ENCODE assay signal across 8 cellular contexts in genomic region chr3:172666181-172666872, GRCh38. TPM values are rescaled to one million over a fixed set of nuclear protein-coding genes. Genes with fewer than 3 reads are reported as not detected.
DNase-seq lines count a peak whose midpoint lies in the region; ATAC-seq, FAIRE-seq and TF ChIP-seq lines count a peak whose summit lies in the region.

No MANE protein-coding gene starts in this region.

- H3K27ac ChIP-seq in heart right ventricle: no peak overlapping the region
- H3K27ac ChIP-seq in left ventricle myocardium inferior (replicated peaks): no peak overlapping the region
- H3K27ac ChIP-seq in OCI-LY7 (ENCODE audit: low read depth, low read length, poor library complexity, severe bottlenecking): no peak overlapping the region

- TF ChIP-seq POLR2A in GM18505 (IDR thresholded peaks at IDR 0.05; ENCODE audit: borderline replicate concordance, extremely low read depth, insufficient read depth, insufficient read length): no peak

- no peaks in the 10 kb centered on the region for H4K20me1 ChIP-seq in OCI-LY7 (ENCODE audit: insufficient read depth, low read length)

- no peak overlapping the region for H2AFZ ChIP-seq in OCI-LY7 (ENCODE audit: low read length)

- H3K79me2 ChIP-seq in OCI-LY7 (ENCODE audit: insufficient read depth, low read depth, low read length): no peaks in the 10 kb centered on the region

- FAIRE-seq in GM19239 (lab: Jason Lieb, UNC): no peak

- H3K27me3 ChIP-seq in heart right ventricle (no peaks in the 10 kb centered on the region), left ventricle myocardium inferior (ENCODE audit: low read depth) (no peaks in the 10 kb centered on the region)

- H3K9me3 ChIP-seq in heart right ventricle: no peaks in the 10 kb centered on the region
- no peaks in the 10 kb centered on the region for H3K9me3 ChIP-seq in left ventricle myocardium inferior (replicated peaks)
- no peaks in the 10 kb centered on the region for H3K9me3 ChIP-seq in OCI-LY7 (ENCODE audit: low read length)

- H3K4me2 ChIP-seq in OCI-LY7 (ENCODE audit: low read length): no peak overlapping the region

- POLR2A ChIA-PET in OCI-LY7 (lab: Charles Lee): interaction anchor here (0.6 kb wide), 1 partner anchor 1395 kb away, joined by 4 read pairs; no protein-coding TSS in a partner anchor

- H3K9me2 ChIP-seq in OCI-LY7 (ENCODE audit: insufficient read depth, low read length): no peaks in the 10 kb centered on the region

- DNase-seq in heart right ventricle: no peak
- DNase-seq in left ventricle myocardium inferior: no peak
- peak; percentile 11 for DNase-seq in OCI-LY7 (ENCODE audit: low spot score)
- no peak for DNase-seq in fibroblast of villous mesenchyme (ENCODE audit: low read depth)
- DNase-seq in GM19239 (ENCODE audit: insufficient read length, low spot score): no peak
- no peak for DNase-seq in H4 (ENCODE audit: low spot score)
- no peak for DNase-seq in retina

- H3K36me3 ChIP-seq in heart right ventricle (no peaks in the 10 kb centered on the region), left ventricle myocardium inferior (no peaks in the 10 kb centered on the region), OCI-LY7 (ENCODE audit: insufficient read depth, low read length) (no peaks in the 10 kb centered on the region)

- TF ChIP-seq CTCF in heart right ventricle (IDR thresholded peaks at IDR 0.05) (no peak), left ventricle myocardium inferior (IDR thresholded peaks at IDR 0.05; ENCODE audit: borderline replicate concordance) (no peak), OCI-LY7 (conservative IDR thresholded peaks at IDR 0.05; ENCODE audit: low read length) (no peak), fibroblast of villous mesenchyme (IDR thresholded peaks at IDR 0.05; ENCODE audit: insufficient read depth, low read depth, low read length) (peak; percentile 38)

- no TSS peak for BruUV-seq in OCI-LY7 (replicated peaks; lab: Mats Ljungman, UMichigan)

- intact Hi-C loops in heart right ventricle (cut with DNase I): loop anchor here in 7 of 10 donors (2.0 to 10.0 kb wide), 5 partner anchors 176 to 334 kb away; no protein-coding TSS in a partner anchor
- intact Hi-C loops in left ventricle myocardium inferior (cut with micrococcal nuclease): no loop called here
- intact Hi-C loops in OCI-LY7 (cut with micrococcal nuclease; ENCODE audit: unreplicated experiment): no loop called here

- H3K4me3 ChIP-seq in heart right ventricle (no peak overlapping the region), left ventricle myocardium inferior (no peak overlapping the region), OCI-LY7 (ENCODE audit: low read depth, low read length, poor library complexity, severe bottlenecking) (no peak overlapping the region), fibroblast of villous mesenchyme (ENCODE audit: low read depth, low read length) (no peak overlapping the region)

- 64 to 77% methylated on average over 10 of the region's 10 CpGs for WGBS in heart right ventricle, 2 donors

- CTCF ChIA-PET in OCI-LY7 (lab: Charles Lee; ENCODE audit: unreplicated experiment): no interaction called here

- ATAC-seq in heart right ventricle (peak in 6 of 8 donors; percentile 6 to 50 (median 35)), GM18505 (IDR thresholded peaks at IDR 0.05; ENCODE audit: unreplicated experiment) (no peak)

- peaks cover 3 to 38% (median 17%) of the 10 kb centered on the region in 9 donors for H3K4me1 ChIP-seq in heart right ventricle
- peaks cover 52% of the 10 kb centered on the region for H3K4me1 ChIP-seq in left ventricle myocardium inferior
- peaks cover 8% of the 10 kb centered on the region for H3K4me1 ChIP-seq in OCI-LY7 (ENCODE audit: insufficient read depth, low read length, poor library complexity, severe bottlenecking)

RNA-seq across cellular contexts. Expression of gene NCEH1, which starts 44.5 kb away (rescaled TPM):
- total RNA-seq in heart right ventricle (10 to 100 TPM; 40.8 to 66.4 (median 51.8) TPM), left ventricle myocardium inferior (58.6 TPM), OCI-LY7 (2022) (7.8 and 8.2 TPM in 2 replicates), fibroblast of villous mesenchyme (9.7 and 21.2 TPM in 2 replicates)
- polyA plus RNA-seq in heart right ventricle: 10 to 100 TPM in 1 of 2 donors, 1 to 10 TPM in 1; 8.7 to 12.7 TPM
- total RNA-seq in OCI-LY7 (2014; rRNA removed; shearing (Covaris generic)): 2.3 and 2.7 TPM in 2 replicates
- 14.0 and 19.8 TPM in 2 replicates for total RNA-seq in H4 (2014; rRNA removed; shearing (Covaris generic))

Comparison
In these comparisons a context has a peak if more than half of its experiments do, and no peak if none do; other contexts are left out.
1. intact Hi-C loops: an anchor here in heart right ventricle (2.0 to 10.0 kb wide); none called in left ventricle myocardium inferior and OCI-LY7.